Comparison of ENCODE assay signal across 8 cellular contexts in the genomic region with DNA sequence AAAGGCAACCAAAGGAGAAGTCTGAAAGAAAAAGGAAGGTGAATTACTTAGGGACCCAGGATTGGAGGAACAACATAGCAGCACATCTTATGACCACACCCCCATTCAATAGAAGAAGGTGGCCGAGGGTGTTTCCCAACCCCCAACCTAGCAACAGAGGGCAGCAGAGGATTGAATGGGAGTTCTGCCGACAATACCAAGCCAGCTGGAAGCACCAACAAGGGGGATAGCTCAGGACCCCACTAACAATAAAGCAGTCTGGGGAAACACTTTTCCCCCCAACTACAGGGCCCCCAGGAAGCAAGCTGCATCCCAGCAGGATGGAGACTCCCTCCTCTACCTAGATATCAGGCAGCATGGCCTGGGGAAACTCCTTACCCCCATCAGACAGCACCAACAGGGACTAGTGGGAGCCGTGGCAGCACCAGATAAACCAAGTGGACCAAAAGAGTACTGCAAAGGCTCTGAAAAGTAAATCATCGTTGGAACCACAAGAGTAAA.
A peak's percentile ranks its signal among the peaks of the same experiment; 100 is the strongest.
DNase-seq lines count a peak whose midpoint lies in the region; ATAC-seq, FAIRE-seq and TF ChIP-seq lines count a peak whose summit lies in the region.

No MANE protein-coding gene starts in this region.

- no peaks in the 10 kb centered on the region for H3K9me3 ChIP-seq in osteoblast (ENCODE audit: low read depth, low read length)

- H3K36me3 ChIP-seq in GM23338 (ENCODE audit: insufficient read depth) (no peaks in the 10 kb centered on the region), osteoblast (ENCODE audit: insufficient read depth, low read length) (no peaks in the 10 kb centered on the region)

- H3K4me1 Mint-ChIP-seq in GM23338: peaks cover 12% of the 10 kb centered on the region

- no peak overlapping the region for H3K27ac ChIP-seq in GM23338 (ENCODE audit: low read depth)
- peak overlapping the region; percentile 91 for H3K27ac ChIP-seq in osteoblast (ENCODE audit: low read depth, low read length)

- no peak overlapping the region for H3K4me3 ChIP-seq in GM23338
- peak overlapping the region; percentile 4 for H3K4me3 ChIP-seq in fibroblast of pulmonary artery (replicated peaks; ENCODE audit: low read depth, low read length)
- no peak overlapping the region for H3K4me3 ChIP-seq in osteoblast (ENCODE audit: insufficient read depth, low read length)

- H3K4me1 ChIP-seq in GM23338 (ENCODE audit: insufficient read depth): peaks cover 6% of the 10 kb centered on the region
- peaks cover 29% of the 10 kb centered on the region for H3K4me1 ChIP-seq in osteoblast (ENCODE audit: insufficient read depth, low read length)

- TF ChIP-seq CTCF in GM23338 (conservative IDR thresholded peaks at IDR 0.05; ENCODE audit: low read depth in 2 of 2) (peak; percentile 76), fibroblast of pulmonary artery (IDR thresholded peaks at IDR 0.05; ENCODE audit: low read length, missing control alignments) (peak; percentile 22), osteoblast (IDR thresholded peaks at IDR 0.05; ENCODE audit: extremely low read depth, low read depth, low read length) (peak; percentile 28)

- H3K9me3 Mint-ChIP-seq in GM23338: no peaks in the 10 kb centered on the region

- H4K20me1 ChIP-seq in GM23338 (replicated peaks; ENCODE audit: insufficient read depth) (no peaks in the 10 kb centered on the region), osteoblast (ENCODE audit: insufficient read depth, low read length) (peaks cover 6% of the 10 kb centered on the region)

- 0 out of 2 replicates have a peak overlapping the region, but pooled peaks have one; percentile 35 for H3K4me2 ChIP-seq in GM23338
- peak overlapping the region; percentile 60 for H3K4me2 ChIP-seq in osteoblast (ENCODE audit: insufficient read depth, low read length)

- H3K27me3 Mint-ChIP-seq in GM23338 (ENCODE audit: insufficient read depth, low read depth, poor library complexity): peaks cover 9% of the 10 kb centered on the region

- no peaks in the 10 kb centered on the region for H3K36me3 Mint-ChIP-seq in GM23338 (ENCODE audit: low read depth)

- FAIRE-seq in RCC 7860 (lab: Jason Lieb, UNC): no peak

- H3K79me2 ChIP-seq in GM23338 (replicated peaks; ENCODE audit: insufficient read depth) (no peaks in the 10 kb centered on the region), osteoblast (ENCODE audit: insufficient read depth, low read length) (peaks cover 61% of the 10 kb centered on the region)

- peak; percentile 87 for ATAC-seq in GM23338
- ATAC-seq in GM19328 (IDR thresholded peaks at IDR 0.05; ENCODE audit: unreplicated experiment): no peak

- H3K4me3 Mint-ChIP-seq in GM23338: peak overlapping the region; percentile 38; the same call in 1 of the 3 replicates

- no peak overlapping the region for H3K27ac Mint-ChIP-seq in GM23338

- H2AFZ ChIP-seq in GM23338 (peak overlapping the region; percentile 39; the same call in 1 of the 2 replicates), osteoblast (ENCODE audit: low read length) (peak overlapping the region; percentile 62)

- H3F3A ChIP-seq in GM23338 (replicated peaks; ENCODE audit: low read depth): no peaks in the 10 kb centered on the region

- H3K9me2 ChIP-seq in GM23338 (ENCODE audit: insufficient read depth): no peaks in the 10 kb centered on the region

- DNase-seq in GM23338 (ENCODE audit: low spot score) (peak; percentile 91), RCC 7860 (ENCODE audit: low spot score) (peak; percentile 41), fibroblast of pulmonary artery (ENCODE audit: low read depth) (peak; percentile 82), osteoblast (ENCODE audit: insufficient read length, low spot score, missing footprints) (peak; percentile 37), NCI-H510A (lab: John Stamatoyannopoulos, UW) (no peak), GM03348 (ENCODE audit: low spot score) (no peak)
- DNase-seq in activated effector memory CD4-positive, alpha-beta T cell treated with anti-CD3 and anti-CD28 coated beads, Interleukin-2, amount 50 U/mL, for 16 hours: no peak

- H3K27me3 ChIP-seq in GM23338 (ENCODE audit: insufficient read depth) (no peaks in the 10 kb centered on the region), osteoblast (ENCODE audit: insufficient read depth, low read length) (no peaks in the 10 kb centered on the region)

TF ChIP-seq in GM23338, 12 proteins besides CTCF, POLR2A, EP300 and RAD21 (continues in another document):
- TF ChIP-seq, protein P1, sequence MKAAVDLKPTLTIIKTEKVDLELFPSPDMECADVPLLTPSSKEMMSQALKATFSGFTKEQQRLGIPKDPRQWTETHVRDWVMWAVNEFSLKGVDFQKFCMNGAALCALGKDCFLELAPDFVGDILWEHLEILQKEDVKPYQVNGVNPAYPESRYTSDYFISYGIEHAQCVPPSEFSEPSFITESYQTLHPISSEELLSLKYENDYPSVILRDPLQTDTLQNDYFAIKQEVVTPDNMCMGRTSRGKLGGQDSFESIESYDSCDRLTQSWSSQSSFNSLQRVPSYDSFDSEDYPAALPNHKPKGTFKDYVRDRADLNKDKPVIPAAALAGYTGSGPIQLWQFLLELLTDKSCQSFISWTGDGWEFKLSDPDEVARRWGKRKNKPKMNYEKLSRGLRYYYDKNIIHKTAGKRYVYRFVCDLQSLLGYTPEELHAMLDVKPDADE (IDR thresholded peaks at IDR 0.05): no peak
- no peak for TF ChIP-seq ZNF114 (CRISPR knock-in tag; IDR thresholded peaks at IDR 0.05)
- no peak for TF ChIP-seq POLR2AphosphoS5 (IDR thresholded peaks at IDR 0.05; ENCODE audit: low read depth)
- TF ChIP-seq, protein P2, sequence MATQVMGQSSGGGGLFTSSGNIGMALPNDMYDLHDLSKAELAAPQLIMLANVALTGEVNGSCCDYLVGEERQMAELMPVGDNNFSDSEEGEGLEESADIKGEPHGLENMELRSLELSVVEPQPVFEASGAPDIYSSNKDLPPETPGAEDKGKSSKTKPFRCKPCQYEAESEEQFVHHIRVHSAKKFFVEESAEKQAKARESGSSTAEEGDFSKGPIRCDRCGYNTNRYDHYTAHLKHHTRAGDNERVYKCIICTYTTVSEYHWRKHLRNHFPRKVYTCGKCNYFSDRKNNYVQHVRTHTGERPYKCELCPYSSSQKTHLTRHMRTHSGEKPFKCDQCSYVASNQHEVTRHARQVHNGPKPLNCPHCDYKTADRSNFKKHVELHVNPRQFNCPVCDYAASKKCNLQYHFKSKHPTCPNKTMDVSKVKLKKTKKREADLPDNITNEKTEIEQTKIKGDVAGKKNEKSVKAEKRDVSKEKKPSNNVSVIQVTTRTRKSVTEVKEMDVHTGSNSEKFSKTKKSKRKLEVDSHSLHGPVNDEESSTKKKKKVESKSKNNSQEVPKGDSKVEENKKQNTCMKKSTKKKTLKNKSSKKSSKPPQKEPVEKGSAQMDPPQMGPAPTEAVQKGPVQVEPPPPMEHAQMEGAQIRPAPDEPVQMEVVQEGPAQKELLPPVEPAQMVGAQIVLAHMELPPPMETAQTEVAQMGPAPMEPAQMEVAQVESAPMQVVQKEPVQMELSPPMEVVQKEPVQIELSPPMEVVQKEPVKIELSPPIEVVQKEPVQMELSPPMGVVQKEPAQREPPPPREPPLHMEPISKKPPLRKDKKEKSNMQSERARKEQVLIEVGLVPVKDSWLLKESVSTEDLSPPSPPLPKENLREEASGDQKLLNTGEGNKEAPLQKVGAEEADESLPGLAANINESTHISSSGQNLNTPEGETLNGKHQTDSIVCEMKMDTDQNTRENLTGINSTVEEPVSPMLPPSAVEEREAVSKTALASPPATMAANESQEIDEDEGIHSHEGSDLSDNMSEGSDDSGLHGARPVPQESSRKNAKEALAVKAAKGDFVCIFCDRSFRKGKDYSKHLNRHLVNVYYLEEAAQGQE (IDR thresholded peaks at IDR 0.05; ENCODE audit: unreplicated experiment): no peak
- TF ChIP-seq EZH2phosphoT487 (IDR thresholded peaks at IDR 0.05; ENCODE audit: unreplicated experiment): no peak
- no peak for TF ChIP-seq ZNF331 (CRISPR knock-in tag; IDR thresholded peaks at IDR 0.05; ENCODE audit: low read depth)
- no peak for TF ChIP-seq NANOG (IDR thresholded peaks at IDR 0.05; ENCODE audit: borderline replicate concordance)
- TF ChIP-seq JUNB (IDR thresholded peaks at IDR 0.05; ENCODE audit: unreplicated experiment): no peak

Comparison
In these comparisons a context has a peak if more than half of its experiments do, and no peak if none do; other contexts are left out.
1. DNase-seq: peak in GM23338 (single experiment), RCC 7860 (single experiment), fibroblast of pulmonary artery (single experiment) and osteoblast (single experiment); none in NCI-H510A (single experiment), GM03348 (single experiment) and activated effector memory CD4-positive, alpha-beta T cell treated with anti-CD3 and anti-CD28 coated beads, Interleukin-2, amount 50 U/mL, for 16 hours (single experiment).
2. CTCF ChIP-seq: peak in every context shown above with its lines; median percentile 76 in GM23338; 28 in osteoblast; 22 in fibroblast of pulmonary artery.